ENCODE assay signal across 14 cellular contexts in genomic region chr4:99078931-99079624, GRCh38.
"Had no signal": no experiment of that assay in that cellular context is flagged by ENCODE, and none has a peak within 500 bp of the region (broad histone marks: within the 10 kb centered on the region; RNA-seq: fewer than 3 reads in every experiment).

No MANE protein-coding gene starts in this region.

- H3K4me3 Mint-ChIP-seq: activated naive CD8-positive, alpha-beta T cell treated with anti-CD3 and anti-CD28 coated beads for 36 hours; natural killer cell treated with Interleukin-12 subunit alpha and Interleukin-12 subunit beta and Interleukin-15 and Interleukin-18, amount 100 ng/mL, for 72 hours had no signal

- H3K4me3 ChIP-seq: prostate gland, sigmoid colon, upper lobe of left lung had no signal

- H3K9me3 Mint-ChIP-seq: activated naive CD8-positive, alpha-beta T cell treated with anti-CD3 and anti-CD28 coated beads for 36 hours; natural killer cell treated with Interleukin-12 subunit alpha and Interleukin-12 subunit beta and Interleukin-15 and Interleukin-18, amount 100 ng/mL, for 72 hours had no signal

- H3K4me1 ChIP-seq: prostate gland had no signal

- DNase-seq: activated CD4-positive, alpha-beta T cell treated with anti-CD3 and anti-CD28 coated beads for 1 hour; activated CD8-positive, alpha-beta memory T cell treated with anti-CD3 and anti-CD28 coated beads for 24 hours; activated effector memory CD4-positive, alpha-beta T cell treated with anti-CD3 and anti-CD28 coated beads, Interleukin-2, amount 50 U/mL, for 16 hours; activated naive CD8-positive, alpha-beta T cell treated with anti-CD3 and anti-CD28 coated beads for 36 hours; hypothalamus; mammary epithelial cell; occipital lobe; sigmoid colon; stimulated activated CD4-positive, alpha-beta T cell treated with anti-CD3 and anti-CD28 coated beads, Interleukin-12 subunit alpha, Interleukin-12 subunit beta, amount 100 ng/mL, for 4 hours; stimulated activated naive CD4-positive, alpha-beta T cell treated with Interleukin-2 at 50 U/mL for 16 hours; upper lobe of left lung had no signal

- H3K9me3 ChIP-seq: prostate gland, sigmoid colon, upper lobe of left lung had no signal

- H3K27me3 ChIP-seq: sigmoid colon, upper lobe of left lung had no signal

- ATAC-seq: esophagus mucosa; natural killer cell treated with Interleukin-12 subunit alpha and Interleukin-12 subunit beta and Interleukin-15 and Interleukin-18, amount 100 ng/mL, for 72 hours had no signal

- H3K27me3 Mint-ChIP-seq: activated naive CD8-positive, alpha-beta T cell treated with anti-CD3 and anti-CD28 coated beads for 36 hours; natural killer cell treated with Interleukin-12 subunit alpha and Interleukin-12 subunit beta and Interleukin-15 and Interleukin-18, amount 100 ng/mL, for 72 hours had no signal

- H3K27ac ChIP-seq: sigmoid colon, upper lobe of left lung had no signal

- H3K27ac Mint-ChIP-seq: activated naive CD8-positive, alpha-beta T cell treated with anti-CD3 and anti-CD28 coated beads for 36 hours had no signal
